In the genomic region with DNA sequence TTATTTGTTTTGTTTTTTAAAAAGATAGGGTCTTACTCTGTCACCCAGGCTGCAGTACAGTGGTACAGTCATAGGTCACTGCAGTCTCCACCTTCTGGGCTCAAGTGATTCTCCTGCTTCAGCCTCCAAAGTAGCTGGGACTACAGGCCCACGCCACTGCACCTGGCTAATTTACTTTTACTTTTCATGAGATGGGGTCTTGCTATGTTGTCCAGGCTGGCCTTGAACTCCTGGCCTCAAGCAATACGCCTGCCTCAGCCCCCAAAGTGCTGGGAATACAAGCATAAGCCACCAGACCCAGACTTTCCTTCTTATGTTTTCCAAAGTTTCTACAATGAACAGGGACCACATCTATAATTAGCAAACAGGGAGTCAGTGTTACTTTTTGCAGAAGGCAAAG, we compare ENCODE assay signal across 16 cellular contexts. TPM values are rescaled to one million over a fixed set of nuclear protein-coding genes. Genes with fewer than 3 reads are reported as not detected.
A peak's percentile ranks its signal among the peaks of the same experiment; 100 is the strongest.
DNase-seq lines count a peak whose midpoint lies in the region; ATAC-seq and TF ChIP-seq lines count a peak whose summit lies in the region.
"Had no signal": no experiment of that assay in that cellular context is flagged by ENCODE, and none has a peak within 500 bp of the region (broad histone marks: within the 10 kb centered on the region; RNA-seq: fewer than 3 reads in every experiment).

No MANE protein-coding gene starts in this region.

- TF ChIP-seq CTCF in CD8-positive, alpha-beta T cell (IDR thresholded peaks at IDR 0.05) = no peak
- no peak for TF ChIP-seq CTCF in gastrocnemius medialis (IDR thresholded peaks at IDR 0.05 in 4 of 5, conservative IDR thresholded peaks at IDR 0.05 in 1 of 5)

- no peak overlapping the region for H2BK5ac ChIP-seq in trophoblast cell (ENCODE audit: low read depth, low read length, poor library complexity)

- no peak overlapping the region for H3K9ac ChIP-seq in trophoblast cell (ENCODE audit: low read length)

- H3K27me3 ChIP-seq in CD4-positive, CD25-positive, alpha-beta regulatory T cell (ENCODE audit: control insufficient read depth, insufficient read depth, low read length) = no peaks in the 10 kb centered on the region
- no peaks in the 10 kb centered on the region for H3K27me3 ChIP-seq in CD8-positive, alpha-beta T cell (ENCODE audit: insufficient read depth, low read length)
- H3K27me3 ChIP-seq in trophoblast cell (ENCODE audit: insufficient read depth, low read length) = no peaks in the 10 kb centered on the region
- no peaks in the 10 kb centered on the region for H3K27me3 ChIP-seq in gastrocnemius medialis

- no peak overlapping the region for H3K23ac ChIP-seq in trophoblast cell (ENCODE audit: low read length)

- no peak overlapping the region for H2BK120ac ChIP-seq in trophoblast cell (ENCODE audit: insufficient read depth, low read length, poor library complexity)

- H3K14ac ChIP-seq in trophoblast cell (ENCODE audit: low read length) = no peak overlapping the region

- H3K4me3 Mint-ChIP-seq in CD4-positive, CD25-positive, alpha-beta regulatory T cell = no peak overlapping the region
- no peak overlapping the region for H3K4me3 Mint-ChIP-seq in CD8-positive, alpha-beta T cell
- H3K4me3 Mint-ChIP-seq in dendritic cell treated with granulocyte-macrophage colony-stimulating factor and Interleukin-4, amounts not matched to agents 40 ng/mL and 50 ng/mL, for 4 days = no peak overlapping the region
- H3K4me3 Mint-ChIP-seq in naive thymus-derived CD8-positive, alpha-beta T cell = no peak overlapping the region

- H3K4me1 Mint-ChIP-seq in CD4-positive, CD25-positive, alpha-beta regulatory T cell = peaks cover 0 to 21% (median 9%) of the 10 kb centered on the region in 4 donors
- peaks cover 39% of the 10 kb centered on the region for H3K4me1 Mint-ChIP-seq in CD8-positive, alpha-beta T cell (ENCODE audit: low read depth)
- H3K4me1 Mint-ChIP-seq in dendritic cell treated with granulocyte-macrophage colony-stimulating factor and Interleukin-4, amounts not matched to agents 40 ng/mL and 50 ng/mL, for 4 days (ENCODE audit: low read depth) = peaks cover 9% of the 10 kb centered on the region
- peaks cover 23 to 47% (median 37%) of the 10 kb centered on the region in 4 donors for H3K4me1 Mint-ChIP-seq in naive thymus-derived CD8-positive, alpha-beta T cell

- no peak overlapping the region for H2AFZ ChIP-seq in trophoblast cell (ENCODE audit: insufficient read depth, low read length, poor library complexity)

- intact Hi-C loops in CD8-positive, alpha-beta T cell (cut with DNase I, micrococcal nuclease) = loop anchor here (2.0 to 5.0 kb wide), 2 partner anchors 15 to 37 kb away; a partner anchor contains a TSS
- intact Hi-C loops in dendritic cell treated with granulocyte-macrophage colony-stimulating factor and Interleukin-4, amounts not matched to agents 40 ng/mL and 50 ng/mL, for 4 days (cut with micrococcal nuclease) = no loop called here
- intact Hi-C loops in gastrocnemius medialis (cut with DNase I; ENCODE audit: low total_unique reads) = no loop called here

- no peaks in the 10 kb centered on the region for H3K9me3 ChIP-seq in CD4-positive, CD25-positive, alpha-beta regulatory T cell (ENCODE audit: control insufficient read depth in 2 of 2, low read length in 2 of 2)
- H3K9me3 ChIP-seq in CD8-positive, alpha-beta T cell (ENCODE audit: low read length) = no peaks in the 10 kb centered on the region
- H3K9me3 ChIP-seq in trophoblast cell (ENCODE audit: insufficient read depth, low read depth, low read length) (peaks cover 15% of the 10 kb centered on the region), gastrocnemius medialis (no peaks in the 10 kb centered on the region)

- no peak overlapping the region for H4K8ac ChIP-seq in trophoblast cell (ENCODE audit: low read depth, low read length)

- no peaks in the 10 kb centered on the region for H3K27me3 Mint-ChIP-seq in CD4-positive, CD25-positive, alpha-beta regulatory T cell
- no peaks in the 10 kb centered on the region for H3K27me3 Mint-ChIP-seq in CD8-positive, alpha-beta T cell (ENCODE audit: low read depth)
- peaks cover 9% of the 10 kb centered on the region for H3K27me3 Mint-ChIP-seq in dendritic cell treated with granulocyte-macrophage colony-stimulating factor and Interleukin-4, amounts not matched to agents 40 ng/mL and 50 ng/mL, for 4 days
- H3K27me3 Mint-ChIP-seq in naive thymus-derived CD8-positive, alpha-beta T cell = no peaks in the 10 kb centered on the region

- CTCF ChIA-PET in CD8-positive, alpha-beta T cell (lab: Charles Lee) = interaction anchor here (1.0 to 1.5 kb wide), 2 partner anchors 18 to 26 kb away, joined by 3 to 4 read pairs; no protein-coding TSS in a partner anchor

- no CpG with 5 or more reads among the region's 2 CpGs for WGBS in trophoblast cell (ENCODE audit: extremely low coverage, insufficient coverage, insufficient read length)

- H4K12ac ChIP-seq in trophoblast cell (ENCODE audit: low read depth, low read length) = no peak overlapping the region

- H2BK12ac ChIP-seq in trophoblast cell (ENCODE audit: low read length) = no peak overlapping the region

- ATAC-seq in CD4-positive, CD25-positive, alpha-beta regulatory T cell (ENCODE audit: low read depth in 2 of 2) = no peak
- ATAC-seq in CD8-positive, alpha-beta T cell = no peak
- no peak for ATAC-seq in naive thymus-derived CD8-positive, alpha-beta T cell
- ATAC-seq in gastrocnemius medialis = no peak

- H3K36me3 Mint-ChIP-seq in CD4-positive, CD25-positive, alpha-beta regulatory T cell = peaks cover 14% of the 10 kb centered on the region
- H3K36me3 Mint-ChIP-seq in CD8-positive, alpha-beta T cell = peaks cover 17% of the 10 kb centered on the region
- peaks cover 52% of the 10 kb centered on the region for H3K36me3 Mint-ChIP-seq in dendritic cell treated with granulocyte-macrophage colony-stimulating factor and Interleukin-4, amounts not matched to agents 40 ng/mL and 50 ng/mL, for 4 days (ENCODE audit: low read depth)
- peaks cover 0 to 5% (median 2%) of the 10 kb centered on the region in 3 donors for H3K36me3 Mint-ChIP-seq in naive thymus-derived CD8-positive, alpha-beta T cell

- H3K79me2 ChIP-seq in trophoblast cell (ENCODE audit: control insufficient read depth, insufficient read depth, low read length, poor library complexity) = no peaks in the 10 kb centered on the region

- peaks cover 0 to 2% (median 0%) of the 10 kb centered on the region in 7 donors for H3K9me3 Mint-ChIP-seq in CD4-positive, CD25-positive, alpha-beta regulatory T cell
- H3K9me3 Mint-ChIP-seq in CD8-positive, alpha-beta T cell = no peaks in the 10 kb centered on the region
- peaks cover 14% of the 10 kb centered on the region for H3K9me3 Mint-ChIP-seq in dendritic cell treated with granulocyte-macrophage colony-stimulating factor and Interleukin-4, amounts not matched to agents 40 ng/mL and 50 ng/mL, for 4 days
- H3K9me3 Mint-ChIP-seq in naive thymus-derived CD8-positive, alpha-beta T cell = peaks cover 0 to 2% (median 0%) of the 10 kb centered on the region in 9 donors

- DNase-seq in CD4-positive, CD25-positive, alpha-beta regulatory T cell = no peak
- no peak for DNase-seq in CD8-positive, alpha-beta T cell
- peak in 1 of 10 donors; percentile 3 for DNase-seq in naive thymus-derived CD8-positive, alpha-beta T cell
- DNase-seq in trophoblast cell (no peak), gastrocnemius medialis (no peak), NAMALWA (ENCODE audit: low spot score) (no peak)
- DNase-seq: HCEC 1CT, MV-4-11, NCI-H1417 treated with DMSO at 0.1 percent for 48 hours, NCI-H2029, NCI-H748 treated with DMSO at 0.1 percent for 48 hours, OCI-M1, RPMI8226, SIG-M5 had no signal

- H3K27ac ChIP-seq in CD4-positive, CD25-positive, alpha-beta regulatory T cell (ENCODE audit: insufficient read depth, low read length, poor library complexity, severe bottlenecking) = no peak overlapping the region
- H3K27ac ChIP-seq in CD8-positive, alpha-beta T cell (ENCODE audit: low read depth, low read length) = no peak overlapping the region
- H3K27ac ChIP-seq in trophoblast cell (ENCODE audit: low read depth, low read length) (no peak overlapping the region), gastrocnemius medialis (no peak overlapping the region)
- H3K27ac ChIP-seq: C4-2B had no signal

- H3K18ac ChIP-seq in trophoblast cell (ENCODE audit: low read length) = no peak overlapping the region

- no peak overlapping the region for H2AK5ac ChIP-seq in trophoblast cell (ENCODE audit: low read length)

- no peak for TF ChIP-seq POLR2A in gastrocnemius medialis (IDR thresholded peaks at IDR 0.05)

- peaks cover 9% of the 10 kb centered on the region for H3K36me3 ChIP-seq in CD4-positive, CD25-positive, alpha-beta regulatory T cell (ENCODE audit: control insufficient read depth, insufficient read depth, low read length)
- H3K36me3 ChIP-seq in CD8-positive, alpha-beta T cell (ENCODE audit: insufficient read depth, low read length) = no peaks in the 10 kb centered on the region
- H3K36me3 ChIP-seq in trophoblast cell (ENCODE audit: control insufficient read depth in 1 of 2, insufficient read depth in 2 of 2, low read length in 2 of 2) = no peaks in the 10 kb centered on the region
- no peaks in the 10 kb centered on the region for H3K36me3 ChIP-seq in gastrocnemius medialis

- in situ Hi-C loops in gastrocnemius medialis (cut with MboI; ENCODE audit: low sequenced_read_pairs in 4 of 4) = no loop called here

- H4K91ac ChIP-seq in trophoblast cell (ENCODE audit: low read depth, low read length) = no peak overlapping the region

- no peaks in the 10 kb centered on the region for H3K79me1 ChIP-seq in trophoblast cell (ENCODE audit: low read length)

- no peak overlapping the region for H3K4ac ChIP-seq in trophoblast cell (ENCODE audit: low read depth, low read length)

- H3K4me3 ChIP-seq in CD4-positive, CD25-positive, alpha-beta regulatory T cell (ENCODE audit: low read depth, low read length) = no peak overlapping the region
- no peak overlapping the region for H3K4me3 ChIP-seq in CD8-positive, alpha-beta T cell (ENCODE audit: low read depth, low read length)
- H3K4me3 ChIP-seq in trophoblast cell (ENCODE audit: low read depth, low read length) = no peak overlapping the region
- no peak overlapping the region for H3K4me3 ChIP-seq in gastrocnemius medialis

- peaks cover 3% of the 10 kb centered on the region for H3K4me1 ChIP-seq in CD4-positive, CD25-positive, alpha-beta regulatory T cell (ENCODE audit: control insufficient read depth, insufficient read depth, low read length, poor library complexity, severe bottlenecking)
- peaks cover 40% of the 10 kb centered on the region for H3K4me1 ChIP-seq in CD8-positive, alpha-beta T cell (ENCODE audit: insufficient read depth, low read length)
- H3K4me1 ChIP-seq in trophoblast cell (ENCODE audit: control insufficient read depth in 1 of 2, insufficient read depth in 2 of 2, low read length in 2 of 2) (no peaks in the 10 kb centered on the region), gastrocnemius medialis (no peaks in the 10 kb centered on the region)

- POLR2A ChIA-PET in CD8-positive, alpha-beta T cell (lab: Charles Lee) = interaction anchor here (2.1 kb wide), 1 partner anchor 12 kb away, joined by 4 read pairs; no protein-coding TSS in a partner anchor
- POLR2A ChIA-PET in naive thymus-derived CD8-positive, alpha-beta T cell (lab: Charles Lee) = interaction anchor here (5.0 kb wide), 1 partner anchor 37 kb away, joined by 32 read pairs; a partner anchor contains a TSS

- no peak overlapping the region for H3K4me2 ChIP-seq in trophoblast cell (ENCODE audit: low read length)

- H3K27ac Mint-ChIP-seq in CD4-positive, CD25-positive, alpha-beta regulatory T cell = peak overlapping the region in 2 of 3 donors; percentile 68 to 82
- H3K27ac Mint-ChIP-seq in CD8-positive, alpha-beta T cell = peak overlapping the region; percentile 74
- H3K27ac Mint-ChIP-seq in dendritic cell treated with granulocyte-macrophage colony-stimulating factor and Interleukin-4, amounts not matched to agents 40 ng/mL and 50 ng/mL, for 4 days = peak overlapping the region; percentile 64
- H3K27ac Mint-ChIP-seq in naive thymus-derived CD8-positive, alpha-beta T cell = peak overlapping the region in 9 of 10 donors; percentile 18 to 97 (median 86)

RNA-seq across cellular contexts. Expression of a gene that starts 37.9 kb away (rescaled TPM):
- 121 TPM for total RNA-seq in CD4-positive, CD25-positive, alpha-beta regulatory T cell
- 10 to 100 TPM; 34.3 to 60.4 (median 47.2) TPM for polyA plus RNA-seq in CD4-positive, CD25-positive, alpha-beta regulatory T cell
- 100 to 1,000 TPM; 175 to 178 TPM for total RNA-seq in CD8-positive, alpha-beta T cell
- total RNA-seq in naive thymus-derived CD8-positive, alpha-beta T cell = 10 to 100 TPM; 41.9 to 44.2 TPM
- polyA plus RNA-seq in naive thymus-derived CD8-positive, alpha-beta T cell = 10 to 100 TPM; 15.6 to 30.0 (median 20.5) TPM
- polyA plus RNA-seq in trophoblast cell (2013) = 33.2 and 33.5 TPM in 2 replicates
- total RNA-seq in gastrocnemius medialis = 10 to 100 TPM; 20.4 to 29.4 (median 27.7) TPM

RNA-seq across cellular contexts. Expression of a gene that starts 57.9 kb away (rescaled TPM):
- 140 TPM for total RNA-seq in CD4-positive, CD25-positive, alpha-beta regulatory T cell
- 10 to 100 TPM; 27.5 to 29.8 (median 28.4) TPM for polyA plus RNA-seq in CD4-positive, CD25-positive, alpha-beta regulatory T cell
- total RNA-seq in CD8-positive, alpha-beta T cell = 100 to 1,000 TPM; 154 TPM
- total RNA-seq in naive thymus-derived CD8-positive, alpha-beta T cell = 10 to 100 TPM; 28.4 to 30.1 TPM
- polyA plus RNA-seq in naive thymus-derived CD8-positive, alpha-beta T cell = 10 to 100 TPM; 16.3 to 22.2 (median 18.8) TPM
- 13.2 and 13.7 TPM in 2 replicates for polyA plus RNA-seq in trophoblast cell (2013)
- total RNA-seq in gastrocnemius medialis = 10 to 100 TPM in 2 of 4 donors, 1 to 10 TPM in 2; 4.8 to 12.1 (median 9.5) TPM

RNA-seq across cellular contexts. Expression of a gene that starts 57.9 kb away (rescaled TPM):
- 4.9 TPM for total RNA-seq in CD4-positive, CD25-positive, alpha-beta regulatory T cell
- polyA plus RNA-seq in CD4-positive, CD25-positive, alpha-beta regulatory T cell = 1 to 10 TPM in 1 of 4 donors, under 1 TPM in 3; 0.46 to 1.7 (median 0.92) TPM
- 1 to 10 TPM in 1 of 2 experiments, under 1 TPM in 1; 0.89 to 1.7 TPM for total RNA-seq in CD8-positive, alpha-beta T cell
- 1 to 10 TPM; 2.9 to 3.8 TPM for total RNA-seq in naive thymus-derived CD8-positive, alpha-beta T cell
- polyA plus RNA-seq in naive thymus-derived CD8-positive, alpha-beta T cell = under 1 TPM in 2 of 3 donors, not detected in 1; 0.44 to 0.55 TPM
- 1.2 and 1.5 TPM in 2 replicates for polyA plus RNA-seq in trophoblast cell (2013)
- 1 to 10 TPM in 1 of 4 donors, under 1 TPM in 2, not detected in 1; 0.71 to 2.0 (median 0.86) TPM for total RNA-seq in gastrocnemius medialis

Comparison
In these comparisons a context has a peak if more than half of its experiments do, and no peak if none do; other contexts are left out.
1. intact Hi-C loops: an anchor here in CD8-positive, alpha-beta T cell (2.0 to 5.0 kb wide); none called in dendritic cell treated with granulocyte-macrophage colony-stimulating factor and Interleukin-4, amounts not matched to agents 40 ng/mL and 50 ng/mL, for 4 days and gastrocnemius medialis.